ENCODE assay signal across 8 cellular contexts in genomic region chr11:61967924-61968757, GRCh38. TPM values are rescaled to one million over a fixed set of nuclear protein-coding genes. Genes with fewer than 3 reads are reported as not detected.
A peak's percentile ranks its signal among the peaks of the same experiment; 100 is the strongest.
DNase-seq lines count a peak whose midpoint lies in the region; ATAC-seq and TF ChIP-seq lines count a peak whose summit lies in the region.

No MANE protein-coding gene starts in this region.

- BruUV-seq in PC-9 (replicated peaks; lab: Mats Ljungman, UMichigan), result TSS peak; percentile 48

- H3F3A ChIP-seq in PC-9 (ENCODE audit: insufficient read depth, low read depth), result peaks cover 93% of the 10 kb centered on the region

- peaks cover 31% of the 10 kb centered on the region for H3K36me3 ChIP-seq in PC-9 (ENCODE audit: low read depth)
- peaks cover 3 to 30% of the 10 kb centered on the region in 2 donors for H3K36me3 ChIP-seq in psoas muscle (ENCODE audit: insufficient read depth in 1 of 2, low read depth in 1 of 2)

- no peaks in the 10 kb centered on the region for H3K9me3 Mint-ChIP-seq in activated naive CD8-positive, alpha-beta T cell treated with anti-CD3 and anti-CD28 coated beads, Interleukin-2, amount 10 ng/mL, durations not matched to agents 7 days and 5 days

- peak; percentile 85 for DNase-seq in activated CD8-positive, alpha-beta memory T cell treated with anti-CD3 and anti-CD28 coated beads for 24 hours
- no peak for DNase-seq in activated CD8-positive, alpha-beta memory T cell treated with anti-CD3 and anti-CD28 coated beads, Interleukin-2, amount 50 U/mL, for 4 hours
- DNase-seq in PC-9, result peak; percentile 38 to 40
- peak; percentile 75 for DNase-seq in activated naive CD8-positive, alpha-beta T cell treated with anti-CD3 and anti-CD28 coated beads, Interleukin-2, amount 10 ng/mL, durations not matched to agents 7 days and 5 days
- peak; percentile 70 for DNase-seq in left ventricle myocardium superior
- DNase-seq in psoas muscle, result peak; percentile 56 to 72
- no peak for DNase-seq in amniotic stem cell (lab: John Stamatoyannopoulos, UW)

- no peaks in the 10 kb centered on the region for H3K9me2 ChIP-seq in PC-9 (ENCODE audit: insufficient read depth)

- WGBS in psoas muscle, 3 donors, result 12 to 17% (median 14%) methylated on average over 47 to 53 of the region's 53 CpGs

- peak overlapping the region; percentile 97 for H3K4me3 ChIP-seq in PC-9
- peak overlapping the region; percentile 86 for H3K4me3 ChIP-seq in psoas muscle

- peak overlapping the region; percentile 94 for H3K27ac Mint-ChIP-seq in activated naive CD8-positive, alpha-beta T cell treated with anti-CD3 and anti-CD28 coated beads, Interleukin-2, amount 10 ng/mL, durations not matched to agents 7 days and 5 days

- peaks cover 34% of the 10 kb centered on the region for H4K20me1 ChIP-seq in PC-9 (ENCODE audit: insufficient read depth)

- H3K4me1 Mint-ChIP-seq in activated naive CD8-positive, alpha-beta T cell treated with anti-CD3 and anti-CD28 coated beads, Interleukin-2, amount 10 ng/mL, durations not matched to agents 7 days and 5 days, result peaks cover 50% of the 10 kb centered on the region

- no peaks in the 10 kb centered on the region for H3K27me3 ChIP-seq in PC-9 (ENCODE audit: insufficient read depth, low read depth)
- no peaks in the 10 kb centered on the region for H3K27me3 ChIP-seq in psoas muscle (ENCODE audit: insufficient read depth in 3 of 3, low read length in 2 of 3)

- H3K9me3 ChIP-seq in PC-9 (ENCODE audit: insufficient read depth, low read depth) (no peaks in the 10 kb centered on the region), psoas muscle (no peaks in the 10 kb centered on the region)

- H3K4me3 Mint-ChIP-seq in activated naive CD8-positive, alpha-beta T cell treated with anti-CD3 and anti-CD28 coated beads, Interleukin-2, amount 10 ng/mL, durations not matched to agents 7 days and 5 days, result peak overlapping the region; percentile 91

- POLR2A ChIA-PET in PC-9 (lab: Charles Lee; ENCODE audit: unreplicated experiment), result interaction anchor here (0.5 to 2.5 kb wide), 12 partner anchors 11 to 170 kb away, joined by 3 to 42 read pairs (median 4); no protein-coding TSS in a partner anchor
- POLR2A ChIA-PET in activated naive CD8-positive, alpha-beta T cell treated with anti-CD3 and anti-CD28 coated beads, Interleukin-2, amount 10 ng/mL, durations not matched to agents 7 days and 5 days (lab: Charles Lee), result interaction anchor here (0.5 to 3.3 kb wide), 22 partner anchors 9 to 849 kb away, joined by 3 to 28 read pairs (median 4); partner anchors contain the start of genes FADS2, FEN1, INCENP and TMEM258

- H3K4me1 ChIP-seq in PC-9 (replicated peaks; ENCODE audit: insufficient read depth) (peaks cover 63% of the 10 kb centered on the region), psoas muscle (peaks cover 66% of the 10 kb centered on the region)

- CTCF ChIA-PET in PC-9 (lab: Charles Lee), result interaction anchor here (0.6 to 2.0 kb wide), 3 partner anchors 45 to 77 kb away, joined by 3 to 8 read pairs (median 4); no protein-coding TSS in a partner anchor

- peaks cover 73% of the 10 kb centered on the region for H3K79me2 ChIP-seq in PC-9 (ENCODE audit: low read depth)

- peak; percentile 35 for ATAC-seq in HG03342 (IDR thresholded peaks at IDR 0.05; ENCODE audit: unreplicated experiment)
- ATAC-seq in activated naive CD8-positive, alpha-beta T cell treated with anti-CD3 and anti-CD28 coated beads, Interleukin-2, amount 10 ng/mL, durations not matched to agents 7 days and 5 days (ENCODE audit: low read depth), result peak; percentile 12
- ATAC-seq in left ventricle myocardium superior, result no peak
- ATAC-seq in psoas muscle, result peak in 1 of 4 donors; percentile 1

- H3K27ac ChIP-seq in PC-9 (peak overlapping the region; percentile 99), psoas muscle (peak overlapping the region; percentile 97)

- peak overlapping the region; percentile 99 for H3K4me2 ChIP-seq in PC-9

- peak overlapping the region; percentile 30 for H2AFZ ChIP-seq in PC-9

- TF ChIP-seq CTCF in PC-9 (conservative IDR thresholded peaks at IDR 0.05), result no peak
- TF ChIP-seq CTCF in psoas muscle (IDR thresholded peaks at IDR 0.05), result no peak

- intact Hi-C loops in PC-9 (cut with micrococcal nuclease; ENCODE audit: unreplicated experiment), result loop anchor here (1.0 to 5.0 kb wide), 5 partner anchors 57 to 889 kb away; no protein-coding TSS in a partner anchor
- intact Hi-C loops in left ventricle myocardium superior (cut with micrococcal nuclease), result no loop called here
- intact Hi-C loops in psoas muscle (cut with DNase I), result loop anchor here in 1 of 2 donors (10.0 kb wide), 1 partner anchor 627 kb away; the partner anchor contains the start of gene TUT1

- peaks cover 29% of the 10 kb centered on the region for H3K36me3 Mint-ChIP-seq in activated naive CD8-positive, alpha-beta T cell treated with anti-CD3 and anti-CD28 coated beads, Interleukin-2, amount 10 ng/mL, durations not matched to agents 7 days and 5 days

- no peaks in the 10 kb centered on the region for H3K27me3 Mint-ChIP-seq in activated naive CD8-positive, alpha-beta T cell treated with anti-CD3 and anti-CD28 coated beads, Interleukin-2, amount 10 ng/mL, durations not matched to agents 7 days and 5 days

RNA-seq across cellular contexts. Expression of gene FTH1, which starts 0.7 kb away (rescaled TPM):
- total RNA-seq in PC-9 (2021) (6,804 and 8,986 TPM in 2 replicates), left ventricle myocardium superior (2,305 TPM), psoas muscle (1,000 to 10,000 TPM; 2,269 to 5,499 (median 3,297) TPM)
- total RNA-seq in activated naive CD8-positive, alpha-beta T cell treated with anti-CD3 and anti-CD28 coated beads, Interleukin-2, amount 10 ng/mL, durations not matched to agents 7 days and 5 days, result 100 to 1,000 TPM; 793 to 808 TPM
- polyA plus RNA-seq in psoas muscle, result over 10,000 TPM in 1 of 3 donors, 1,000 to 10,000 TPM in 2; 2,316 to 16,176 (median 3,132) TPM

RNA-seq across cellular contexts. Expression of gene BEST1, which starts 18.0 kb away (rescaled TPM):
- total RNA-seq in PC-9 (2021) (0.81 and 1.2 TPM in 2 replicates), left ventricle myocardium superior (1.1 TPM), psoas muscle (1 to 10 TPM in 2 of 4 donors, under 1 TPM in 2; 0.81 to 2.1 (median 1.2) TPM)
- under 1 TPM; 0.20 to 0.30 TPM for total RNA-seq in activated naive CD8-positive, alpha-beta T cell treated with anti-CD3 and anti-CD28 coated beads, Interleukin-2, amount 10 ng/mL, durations not matched to agents 7 days and 5 days
- 1 to 10 TPM; 1.3 to 9.8 (median 1.5) TPM for polyA plus RNA-seq in psoas muscle

RNA-seq across cellular contexts. Expression of gene RAB3IL1, which starts 50.8 kb away (rescaled TPM):
- 4.4 and 10.4 TPM in 2 replicates for total RNA-seq in PC-9 (2021)
- 1 to 10 TPM in 1 of 2 experiments, under 1 TPM in 1; 0.28 to 1.6 TPM for total RNA-seq in activated naive CD8-positive, alpha-beta T cell treated with anti-CD3 and anti-CD28 coated beads, Interleukin-2, amount 10 ng/mL, durations not matched to agents 7 days and 5 days
- total RNA-seq in left ventricle myocardium superior, result 11.1 TPM
- 1 to 10 TPM; 4.9 to 5.9 (median 4.9) TPM for total RNA-seq in psoas muscle
- polyA plus RNA-seq in psoas muscle, result 1 to 10 TPM; 1.7 to 5.1 (median 3.5) TPM

Comparison
In these comparisons a context has a peak if more than half of its experiments do, and no peak if none do; other contexts are left out.
1. DNase-seq: peak in activated CD8-positive, alpha-beta memory T cell treated with anti-CD3 and anti-CD28 coated beads for 24 hours (single experiment), PC-9 (2 of 2), activated naive CD8-positive, alpha-beta T cell treated with anti-CD3 and anti-CD28 coated beads, Interleukin-2, amount 10 ng/mL, durations not matched to agents 7 days and 5 days (single experiment), left ventricle myocardium superior (single experiment) and psoas muscle (2 of 2); none in activated CD8-positive, alpha-beta memory T cell treated with anti-CD3 and anti-CD28 coated beads, Interleukin-2, amount 50 U/mL, for 4 hours (single experiment) and amniotic stem cell (single experiment).